Comparison of ENCODE assay signal across 1 cellular context in the genomic region with DNA sequence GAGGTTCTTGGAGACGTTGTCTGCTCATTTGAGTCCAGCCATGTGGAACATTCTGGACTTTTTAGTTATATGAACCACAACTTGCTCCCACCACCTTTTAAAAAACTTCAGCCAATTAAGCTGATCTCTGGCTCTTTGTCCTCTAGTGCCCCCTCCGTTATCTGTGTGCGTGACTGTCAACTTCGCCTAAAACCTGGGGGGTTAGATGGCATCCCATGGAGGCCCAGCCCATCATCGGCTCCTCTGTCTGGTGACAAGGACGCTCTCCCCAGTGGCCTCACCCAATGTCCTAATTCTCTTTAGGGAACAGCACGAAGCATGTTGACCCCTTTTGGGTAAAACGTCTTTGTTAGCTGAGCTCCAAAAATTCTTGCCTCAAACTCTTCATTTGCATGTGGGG.
TF ChIP-seq lines count a peak whose summit lies in the region.

No MANE protein-coding gene starts in this region.

TF ChIP-seq in K562, 482 proteins besides CTCF, POLR2A, EP300 and RAD21 (continued from another document):
- TF ChIP-seq RBM39 (optimal IDR thresholded peaks at IDR 0.05; ENCODE audit: low read depth, low read length) (no peak), ZNF696 (CRISPR knock-in tag; conservative IDR thresholded peaks at IDR 0.05) (no peak), FOSL1 (tag; conservative IDR thresholded peaks at IDR 0.05) (no peak), CHD4 (IDR thresholded peaks at IDR 0.05; ENCODE audit: insufficient read depth, insufficient replicate concordance, low read depth, low read length, poor library complexity, severe bottlenecking) (no peak), ZNF717 (CRISPR knock-in tag; IDR thresholded peaks at IDR 0.05) (no peak), SIRT6 (IDR thresholded peaks at IDR 0.05; ENCODE audit: low read depth, low read length) (no peak)
